In the genomic region with DNA sequence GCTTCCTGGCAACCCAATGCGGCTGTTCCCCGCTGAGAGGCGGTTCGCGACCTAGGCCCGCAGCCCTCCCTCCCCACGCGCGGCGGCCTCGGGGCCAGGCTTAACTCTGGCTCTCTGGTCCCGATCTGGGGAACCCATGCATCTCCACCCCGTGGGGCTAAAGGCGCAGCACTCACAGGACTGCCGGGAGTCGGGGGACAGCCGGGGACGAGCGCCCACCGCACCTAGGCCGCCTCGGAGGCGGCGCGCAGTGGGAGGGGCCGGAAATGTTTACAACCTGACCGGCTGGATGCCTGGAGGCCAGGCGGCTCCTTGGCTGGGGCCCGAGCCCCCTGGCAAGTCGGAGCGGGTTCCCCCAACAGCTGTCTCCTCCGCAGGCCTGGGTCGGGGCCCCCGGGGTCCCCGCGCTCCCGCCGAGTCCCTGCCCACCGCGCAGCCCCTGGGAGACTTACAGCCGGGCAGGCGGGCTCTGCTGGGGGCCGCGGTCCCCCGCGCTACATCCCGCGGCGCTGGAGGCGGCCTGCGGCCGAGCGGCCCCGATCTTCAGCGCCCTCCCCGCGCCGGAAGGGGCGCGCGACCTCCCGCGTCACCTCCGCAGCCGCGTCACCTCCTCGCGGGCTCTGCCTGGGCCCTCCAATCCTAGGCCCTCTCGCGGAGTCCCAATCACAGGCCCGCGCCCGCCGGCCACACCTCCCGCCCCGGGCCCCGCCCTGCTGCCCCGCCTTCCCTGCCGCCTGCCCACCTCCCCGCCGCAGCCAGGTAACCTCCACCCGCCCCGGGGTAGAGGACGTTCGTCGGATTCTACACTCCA, we compare ENCODE assay signal across 8 cellular contexts. TPM values are rescaled to one million over a fixed set of nuclear protein-coding genes. Genes with fewer than 3 reads are reported as not detected.
DNase-seq lines count a peak whose midpoint lies in the region; ATAC-seq and FAIRE-seq lines count a peak whose summit lies in the region.

A gene with protein sequence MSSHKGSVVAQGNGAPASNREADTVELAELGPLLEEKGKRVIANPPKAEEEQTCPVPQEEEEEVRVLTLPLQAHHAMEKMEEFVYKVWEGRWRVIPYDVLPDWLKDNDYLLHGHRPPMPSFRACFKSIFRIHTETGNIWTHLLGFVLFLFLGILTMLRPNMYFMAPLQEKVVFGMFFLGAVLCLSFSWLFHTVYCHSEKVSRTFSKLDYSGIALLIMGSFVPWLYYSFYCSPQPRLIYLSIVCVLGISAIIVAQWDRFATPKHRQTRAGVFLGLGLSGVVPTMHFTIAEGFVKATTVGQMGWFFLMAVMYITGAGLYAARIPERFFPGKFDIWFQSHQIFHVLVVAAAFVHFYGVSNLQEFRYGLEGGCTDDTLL (minus strand): TSS at position 580 of the 811 bp plus-strand sequence. CDS start 7,242 bp downstream, outside the sequence.

- H3K4me3 ChIP-seq in BLaER1 treated with 17β-estradiol and CSF1 and Interleukin-3, amounts not matched to agents 10 nM and 100 nM: peak within 1 kb of the TSS; percentile 93 to 100 (median 99)

- peak within 1 kb of the TSS; percentile 95 to 100 (median 98) for H3K9ac ChIP-seq in BLaER1 treated with 17β-estradiol and CSF1 and Interleukin-3, amounts not matched to agents 10 nM and 100 nM

- H3K27ac ChIP-seq in BLaER1 treated with 17β-estradiol and CSF1 and Interleukin-3, amounts not matched to agents 10 nM and 100 nM: peak within 1 kb of the TSS; percentile 91 to 99 (median 95)

- H3K36me3 ChIP-seq in BLaER1 treated with 17β-estradiol and CSF1 and Interleukin-3, amounts not matched to agents 10 nM and 100 nM: peaks cover 25 to 59% (median 32%) of the 10 kb centered on the region in 11 experiments

- peak; percentile 95 for ATAC-seq in HG03442 (IDR thresholded peaks at IDR 0.05; ENCODE audit: unreplicated experiment)
- peak; percentile 98 for ATAC-seq in left lobe of liver

- peak within 1 kb of the TSS; percentile 79 to 97 (median 93) for H3K4me2 ChIP-seq in BLaER1 treated with 17β-estradiol and CSF1 and Interleukin-3, amounts not matched to agents 10 nM and 100 nM

- DNase-seq in GM19239 (ENCODE audit: insufficient read length, low spot score): peak; percentile 99
- DNase-seq in NCI-H526 (lab: John Stamatoyannopoulos, UW): peak; percentile 43 to 86
- peak; percentile 94 for DNase-seq in activated CD4-positive, alpha-beta T cell treated with anti-CD3 and anti-CD28 coated beads, Interleukin-2, amount 50 U/mL, for 1 hour
- peak; percentile 38 for DNase-seq in cortex of kidney (lab: John Stamatoyannopoulos, UW)
- DNase-seq in left lobe of liver (ENCODE audit: low spot score): peak; percentile 96
- peak; percentile 91 for DNase-seq in stimulated activated CD4-positive, alpha-beta T cell treated with anti-CD3 and anti-CD28 coated beads, Interleukin-2, amount 100 ng/mL, for 4 hours (ENCODE audit: low read depth)

- peak; percentile 55 for FAIRE-seq in GM19239 (lab: Jason Lieb, UNC)

- H3K4me1 ChIP-seq in BLaER1 treated with 17β-estradiol and CSF1 and Interleukin-3, amounts not matched to agents 10 nM and 100 nM: peaks cover 23 to 55% (median 48%) of the 10 kb centered on the region in 10 experiments

- H3K9me3 ChIP-seq in BLaER1 treated with 17β-estradiol and CSF1 and Interleukin-3, amounts not matched to agents 10 nM and 100 nM (replicated peaks in 1 of 11): no peaks in the 10 kb centered on the region

- H4K20me1 ChIP-seq in BLaER1 treated with 17β-estradiol and CSF1 and Interleukin-3, amounts not matched to agents 10 nM and 100 nM: peaks cover 0 to 51% (median 39%) of the 10 kb centered on the region in 11 experiments; a peak in 13 of 22 replicates

- no peaks in the 10 kb centered on the region for H3K27me3 ChIP-seq in BLaER1 treated with 17β-estradiol and CSF1 and Interleukin-3, amounts not matched to agents 10 nM and 100 nM

RNA-seq across cellular contexts. Expression of the gene that starts here (rescaled TPM):
- 58.9 TPM for total RNA-seq in left lobe of liver

Comparison
In these comparisons a context has a peak if more than half of its experiments do, and no peak if none do; other contexts are left out.
1. Peak in every context shown above with its lines: DNase-seq, ATAC-seq, H3K4me3 ChIP-seq and H3K27ac ChIP-seq.
2. DNase-seq: peak in every context shown above with its lines; median percentile 99 in GM19239; 96 in left lobe of liver; 94 in activated CD4-positive, alpha-beta T cell treated with anti-CD3 and anti-CD28 coated beads, Interleukin-2, amount 50 U/mL, for 1 hour; 91 in stimulated activated CD4-positive, alpha-beta T cell treated with anti-CD3 and anti-CD28 coated beads, Interleukin-2, amount 100 ng/mL, for 4 hours; 64 in NCI-H526; 38 in cortex of kidney.